Comparison of ENCODE assay signal across 1 cellular context in the genomic region with DNA sequence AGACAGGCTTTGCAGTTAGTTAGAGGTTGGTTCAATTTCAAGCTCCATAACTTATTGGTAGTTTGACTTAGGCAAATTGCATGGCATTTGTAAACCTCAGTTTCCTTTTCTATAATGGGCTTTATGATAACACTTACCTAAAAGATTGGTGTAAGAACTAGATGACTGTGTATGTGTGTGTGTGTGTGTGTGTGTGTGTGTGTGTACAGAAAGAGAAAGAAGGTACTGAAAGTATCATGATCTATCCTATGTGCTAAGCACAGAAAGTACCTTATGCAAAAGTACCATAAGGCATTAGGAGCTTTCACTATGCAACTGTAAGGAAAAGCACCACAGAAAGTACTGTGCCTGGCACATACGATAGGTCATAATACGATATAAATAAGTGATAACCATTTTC.
A peak's percentile ranks its signal among the peaks of the same experiment; 100 is the strongest.
TF ChIP-seq lines count a peak whose summit lies in the region.

No MANE protein-coding gene starts in this region.

TF ChIP-seq in GM12878, 131 proteins besides CTCF, POLR2A, EP300 and RAD21 (continued from another document):
- peak; percentile 62 for TF ChIP-seq MEF2B (IDR thresholded peaks at IDR 0.05; ENCODE audit: partially characterized antibody, poor library complexity, severe bottlenecking)
- TF ChIP-seq EZH2 (IDR thresholded peaks at IDR 0.05; ENCODE audit: borderline replicate concordance, control insufficient read depth, low read depth, low read length): no peak
- no peak for TF ChIP-seq POLR2AphosphoS5 (IDR thresholded peaks at IDR 0.05; ENCODE audit: low read length)
- TF ChIP-seq BHLHE40 (IDR thresholded peaks at IDR 0.05; ENCODE audit: borderline replicate concordance in 1 of 2, low read depth in 2 of 2, low read length in 1 of 2): peak in 1 of 2 experiments; percentile 52; a peak in 1 of 4 replicates
- TF ChIP-seq, protein P1, sequence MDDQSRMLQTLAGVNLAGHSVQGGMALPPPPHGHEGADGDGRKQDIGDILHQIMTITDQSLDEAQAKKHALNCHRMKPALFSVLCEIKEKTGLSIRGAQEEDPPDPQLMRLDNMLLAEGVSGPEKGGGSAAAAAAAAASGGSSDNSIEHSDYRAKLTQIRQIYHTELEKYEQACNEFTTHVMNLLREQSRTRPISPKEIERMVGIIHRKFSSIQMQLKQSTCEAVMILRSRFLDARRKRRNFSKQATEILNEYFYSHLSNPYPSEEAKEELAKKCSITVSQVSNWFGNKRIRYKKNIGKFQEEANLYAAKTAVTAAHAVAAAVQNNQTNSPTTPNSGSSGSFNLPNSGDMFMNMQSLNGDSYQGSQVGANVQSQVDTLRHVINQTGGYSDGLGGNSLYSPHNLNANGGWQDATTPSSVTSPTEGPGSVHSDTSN (IDR thresholded peaks at IDR 0.05; ENCODE audit: insufficient replicate concordance, low read depth, low read length): no peak
- no peak for TF ChIP-seq STAT3 (IDR thresholded peaks at IDR 0.05; ENCODE audit: low read depth, low read length)
- TF ChIP-seq, protein P2, sequence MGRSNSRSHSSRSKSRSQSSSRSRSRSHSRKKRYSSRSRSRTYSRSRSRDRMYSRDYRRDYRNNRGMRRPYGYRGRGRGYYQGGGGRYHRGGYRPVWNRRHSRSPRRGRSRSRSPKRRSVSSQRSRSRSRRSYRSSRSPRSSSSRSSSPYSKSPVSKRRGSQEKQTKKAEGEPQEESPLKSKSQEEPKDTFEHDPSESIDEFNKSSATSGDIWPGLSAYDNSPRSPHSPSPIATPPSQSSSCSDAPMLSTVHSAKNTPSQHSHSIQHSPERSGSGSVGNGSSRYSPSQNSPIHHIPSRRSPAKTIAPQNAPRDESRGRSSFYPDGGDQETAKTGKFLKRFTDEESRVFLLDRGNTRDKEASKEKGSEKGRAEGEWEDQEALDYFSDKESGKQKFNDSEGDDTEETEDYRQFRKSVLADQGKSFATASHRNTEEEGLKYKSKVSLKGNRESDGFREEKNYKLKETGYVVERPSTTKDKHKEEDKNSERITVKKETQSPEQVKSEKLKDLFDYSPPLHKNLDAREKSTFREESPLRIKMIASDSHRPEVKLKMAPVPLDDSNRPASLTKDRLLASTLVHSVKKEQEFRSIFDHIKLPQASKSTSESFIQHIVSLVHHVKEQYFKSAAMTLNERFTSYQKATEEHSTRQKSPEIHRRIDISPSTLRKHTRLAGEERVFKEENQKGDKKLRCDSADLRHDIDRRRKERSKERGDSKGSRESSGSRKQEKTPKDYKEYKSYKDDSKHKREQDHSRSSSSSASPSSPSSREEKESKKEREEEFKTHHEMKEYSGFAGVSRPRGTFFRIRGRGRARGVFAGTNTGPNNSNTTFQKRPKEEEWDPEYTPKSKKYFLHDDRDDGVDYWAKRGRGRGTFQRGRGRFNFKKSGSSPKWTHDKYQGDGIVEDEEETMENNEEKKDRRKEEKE (IDR thresholded peaks at IDR 0.05): no peak
- TF ChIP-seq IKZF1 (conservative IDR thresholded peaks at IDR 0.05): peak; percentile 81
- no peak for TF ChIP-seq SMAD5 (IDR thresholded peaks at IDR 0.05; ENCODE audit: low read depth)
- TF ChIP-seq, protein P3, sequence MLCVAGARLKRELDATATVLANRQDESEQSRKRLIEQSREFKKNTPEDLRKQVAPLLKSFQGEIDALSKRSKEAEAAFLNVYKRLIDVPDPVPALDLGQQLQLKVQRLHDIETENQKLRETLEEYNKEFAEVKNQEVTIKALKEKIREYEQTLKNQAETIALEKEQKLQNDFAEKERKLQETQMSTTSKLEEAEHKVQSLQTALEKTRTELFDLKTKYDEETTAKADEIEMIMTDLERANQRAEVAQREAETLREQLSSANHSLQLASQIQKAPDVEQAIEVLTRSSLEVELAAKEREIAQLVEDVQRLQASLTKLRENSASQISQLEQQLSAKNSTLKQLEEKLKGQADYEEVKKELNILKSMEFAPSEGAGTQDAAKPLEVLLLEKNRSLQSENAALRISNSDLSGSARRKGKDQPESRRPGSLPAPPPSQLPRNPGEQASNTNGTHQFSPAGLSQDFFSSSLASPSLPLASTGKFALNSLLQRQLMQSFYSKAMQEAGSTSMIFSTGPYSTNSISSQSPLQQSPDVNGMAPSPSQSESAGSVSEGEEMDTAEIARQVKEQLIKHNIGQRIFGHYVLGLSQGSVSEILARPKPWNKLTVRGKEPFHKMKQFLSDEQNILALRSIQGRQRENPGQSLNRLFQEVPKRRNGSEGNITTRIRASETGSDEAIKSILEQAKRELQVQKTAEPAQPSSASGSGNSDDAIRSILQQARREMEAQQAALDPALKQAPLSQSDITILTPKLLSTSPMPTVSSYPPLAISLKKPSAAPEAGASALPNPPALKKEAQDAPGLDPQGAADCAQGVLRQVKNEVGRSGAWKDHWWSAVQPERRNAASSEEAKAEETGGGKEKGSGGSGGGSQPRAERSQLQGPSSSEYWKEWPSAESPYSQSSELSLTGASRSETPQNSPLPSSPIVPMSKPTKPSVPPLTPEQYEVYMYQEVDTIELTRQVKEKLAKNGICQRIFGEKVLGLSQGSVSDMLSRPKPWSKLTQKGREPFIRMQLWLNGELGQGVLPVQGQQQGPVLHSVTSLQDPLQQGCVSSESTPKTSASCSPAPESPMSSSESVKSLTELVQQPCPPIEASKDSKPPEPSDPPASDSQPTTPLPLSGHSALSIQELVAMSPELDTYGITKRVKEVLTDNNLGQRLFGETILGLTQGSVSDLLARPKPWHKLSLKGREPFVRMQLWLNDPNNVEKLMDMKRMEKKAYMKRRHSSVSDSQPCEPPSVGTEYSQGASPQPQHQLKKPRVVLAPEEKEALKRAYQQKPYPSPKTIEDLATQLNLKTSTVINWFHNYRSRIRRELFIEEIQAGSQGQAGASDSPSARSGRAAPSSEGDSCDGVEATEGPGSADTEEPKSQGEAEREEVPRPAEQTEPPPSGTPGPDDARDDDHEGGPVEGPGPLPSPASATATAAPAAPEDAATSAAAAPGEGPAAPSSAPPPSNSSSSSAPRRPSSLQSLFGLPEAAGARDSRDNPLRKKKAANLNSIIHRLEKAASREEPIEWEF (IDR thresholded peaks at IDR 0.05; ENCODE audit: insufficient replicate concordance, low read depth, low read length): no peak
- TF ChIP-seq DPF2 (IDR thresholded peaks at IDR 0.05): peak; percentile 92
- TF ChIP-seq, protein P4, sequence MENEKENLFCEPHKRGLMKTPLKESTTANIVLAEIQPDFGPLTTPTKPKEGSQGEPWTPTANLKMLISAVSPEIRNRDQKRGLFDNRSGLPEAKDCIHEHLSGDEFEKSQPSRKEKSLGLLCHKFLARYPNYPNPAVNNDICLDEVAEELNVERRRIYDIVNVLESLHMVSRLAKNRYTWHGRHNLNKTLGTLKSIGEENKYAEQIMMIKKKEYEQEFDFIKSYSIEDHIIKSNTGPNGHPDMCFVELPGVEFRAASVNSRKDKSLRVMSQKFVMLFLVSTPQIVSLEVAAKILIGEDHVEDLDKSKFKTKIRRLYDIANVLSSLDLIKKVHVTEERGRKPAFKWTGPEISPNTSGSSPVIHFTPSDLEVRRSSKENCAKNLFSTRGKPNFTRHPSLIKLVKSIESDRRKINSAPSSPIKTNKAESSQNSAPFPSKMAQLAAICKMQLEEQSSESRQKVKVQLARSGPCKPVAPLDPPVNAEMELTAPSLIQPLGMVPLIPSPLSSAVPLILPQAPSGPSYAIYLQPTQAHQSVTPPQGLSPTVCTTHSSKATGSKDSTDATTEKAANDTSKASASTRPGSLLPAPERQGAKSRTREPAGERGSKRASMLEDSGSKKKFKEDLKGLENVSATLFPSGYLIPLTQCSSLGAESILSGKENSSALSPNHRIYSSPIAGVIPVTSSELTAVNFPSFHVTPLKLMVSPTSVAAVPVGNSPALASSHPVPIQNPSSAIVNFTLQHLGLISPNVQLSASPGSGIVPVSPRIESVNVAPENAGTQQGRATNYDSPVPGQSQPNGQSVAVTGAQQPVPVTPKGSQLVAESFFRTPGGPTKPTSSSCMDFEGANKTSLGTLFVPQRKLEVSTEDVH (IDR thresholded peaks at IDR 0.05; ENCODE audit: low read depth, partially characterized antibody): no peak
- no peak for TF ChIP-seq YY1 (IDR thresholded peaks at IDR 0.05; ENCODE audit: low read depth, low read length)
- peak; percentile 22 for TF ChIP-seq SMAD1 (IDR thresholded peaks at IDR 0.05; ENCODE audit: low read depth, partially characterized antibody)
- peak; percentile 61; the same call in 1 of the 2 replicates for TF ChIP-seq BACH1 (IDR thresholded peaks at IDR 0.05; ENCODE audit: borderline replicate concordance)
- TF ChIP-seq HCFC1 (IDR thresholded peaks at IDR 0.05; ENCODE audit: low read length): no peak
- TF ChIP-seq SIN3A (IDR thresholded peaks at IDR 0.05; ENCODE audit: low read depth, low read length): no peak
- peak; percentile 41 for TF ChIP-seq RELA (IDR thresholded peaks at IDR 0.05; ENCODE audit: borderline replicate concordance, partially characterized antibody)
- TF ChIP-seq ZNF622 (IDR thresholded peaks at IDR 0.05): no peak
- TF ChIP-seq NR2F1 (conservative IDR thresholded peaks at IDR 0.05): peak; percentile 32; the same call in 1 of the 2 replicates
- peak; percentile 97 for TF ChIP-seq NBN (IDR thresholded peaks at IDR 0.05)
